Comparison of ENCODE assay signal across 8 cellular contexts in the genomic region with DNA sequence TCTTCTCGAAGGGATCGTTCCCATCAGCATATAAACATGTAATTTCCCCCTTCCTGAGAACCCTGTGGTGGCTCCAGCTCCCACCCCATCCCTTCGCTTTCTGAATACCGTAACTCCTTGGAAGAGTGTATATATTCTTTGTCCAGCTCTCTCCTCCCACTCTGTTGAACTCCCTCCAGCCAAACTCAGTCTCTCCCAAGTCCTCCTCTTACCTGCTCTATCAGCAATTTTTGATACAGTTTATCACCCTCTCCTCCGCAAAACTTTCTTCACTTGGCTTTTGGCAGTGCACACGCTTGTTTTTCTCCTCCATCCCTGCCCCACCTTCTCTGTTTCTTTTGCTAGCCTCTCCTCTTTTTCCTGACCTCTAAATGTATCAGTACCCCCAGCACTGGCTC.
DNase-seq lines count a peak whose midpoint lies in the region; ATAC-seq and TF ChIP-seq lines count a peak whose summit lies in the region.

No MANE protein-coding gene starts in this region.

- ATAC-seq in GM23338, result no peak
- ATAC-seq in activated B cell treated with CpG ODN at 0.5 μM for 24 hours (ENCODE audit: low read depth), result no peak
- ATAC-seq in left cardiac atrium, result peak; percentile 13 to 69
- ATAC-seq in gastrocnemius medialis, result peak in 1 of 2 donors; percentile 20

- no peaks in the 10 kb centered on the region for H3K79me2 ChIP-seq in GM23338 (replicated peaks; ENCODE audit: insufficient read depth)

- peaks cover 5% of the 10 kb centered on the region; the same call in 1 of the 2 replicates for H3K4me1 ChIP-seq in GM23338 (ENCODE audit: insufficient read depth)
- peaks cover 8 to 12% of the 10 kb centered on the region in 2 donors for H3K4me1 ChIP-seq in gastrocnemius medialis

- TF ChIP-seq POLR2A in gastrocnemius medialis (IDR thresholded peaks at IDR 0.05), result peak in 1 of 2 donors; percentile 3

- peak overlapping the region; percentile 91 for H3K4me3 Mint-ChIP-seq in GM23338
- H3K4me3 Mint-ChIP-seq in activated B cell treated with CpG ODN at 0.5 μM for 24 hours, result peak overlapping the region; percentile 95

- H3K4me3 ChIP-seq in GM23338 (peak overlapping the region; percentile 51), gastrocnemius medialis (peak overlapping the region; percentile 46 to 77 (median 67))

- TF ChIP-seq CTCF in GM23338 (conservative IDR thresholded peaks at IDR 0.05; ENCODE audit: low read depth in 2 of 2), result no peak
- no peak for TF ChIP-seq CTCF in activated B cell treated with CpG ODN at 0.5 μM for 24 hours (IDR thresholded peaks at IDR 0.05)
- TF ChIP-seq CTCF in gastrocnemius medialis (IDR thresholded peaks at IDR 0.05 in 4 of 5, conservative IDR thresholded peaks at IDR 0.05 in 1 of 5), result no peak

- peaks cover 7% of the 10 kb centered on the region for H3K27me3 Mint-ChIP-seq in GM23338 (ENCODE audit: insufficient read depth, low read depth, poor library complexity)
- H3K27me3 Mint-ChIP-seq in activated B cell treated with CpG ODN at 0.5 μM for 24 hours, result no peaks in the 10 kb centered on the region

- H3K36me3 Mint-ChIP-seq in GM23338 (ENCODE audit: low read depth) (no peaks in the 10 kb centered on the region), activated B cell treated with CpG ODN at 0.5 μM for 24 hours (ENCODE audit: low read depth) (peaks cover 2% of the 10 kb centered on the region)

- DNase-seq in GM23338 (ENCODE audit: low spot score) (no peak), activated B cell treated with CpG ODN at 0.5 μM for 24 hours (no peak), left cardiac atrium (no peak), gastrocnemius medialis (no peak), NOMO-1 treated with dmso at 0.1 percent for 144 hours (lab: John Stamatoyannopoulos, UW; ENCODE audit: unreplicated experiment) (no peak), activated gamma-delta T cell (lab: John Stamatoyannopoulos, UW) (no peak)
- DNase-seq in effector CD4-positive, alpha-beta T cell, result no peak
- DNase-seq in effector CD8-positive, alpha-beta T cell (lab: John Stamatoyannopoulos, UW), result no peak

- no peaks in the 10 kb centered on the region for H3K9me3 Mint-ChIP-seq in GM23338
- H3K9me3 Mint-ChIP-seq in activated B cell treated with CpG ODN at 0.5 μM for 24 hours, result no peaks in the 10 kb centered on the region

- no peaks in the 10 kb centered on the region for H3K9me3 ChIP-seq in gastrocnemius medialis

- H2AFZ ChIP-seq in GM23338, result peak overlapping the region; percentile 9

- H3F3A ChIP-seq in GM23338 (replicated peaks; ENCODE audit: low read depth), result no peaks in the 10 kb centered on the region

- H3K4me2 ChIP-seq in GM23338, result peak overlapping the region; percentile 81

- H3K27ac ChIP-seq in GM23338 (ENCODE audit: low read depth) (no peak overlapping the region), gastrocnemius medialis (peak overlapping the region; percentile 75 to 85 (median 81))

- POLR2A ChIA-PET in activated B cell treated with CpG ODN at 0.5 μM for 24 hours (lab: Charles Lee), result interaction anchor here (1.0 to 9.7 kb wide), 5 partner anchors 10 to 140 kb away, joined by 4 to 191 read pairs (median 10); no protein-coding TSS in a partner anchor

- in situ Hi-C loops in gastrocnemius medialis (cut with MboI; ENCODE audit: low sequenced_read_pairs in 4 of 4), result no loop called here

- no peaks in the 10 kb centered on the region for H3K9me2 ChIP-seq in GM23338 (ENCODE audit: insufficient read depth)

- no peaks in the 10 kb centered on the region for H4K20me1 ChIP-seq in GM23338 (replicated peaks; ENCODE audit: insufficient read depth)

- H3K27me3 ChIP-seq in GM23338 (ENCODE audit: insufficient read depth) (no peaks in the 10 kb centered on the region), gastrocnemius medialis (no peaks in the 10 kb centered on the region)

- peak overlapping the region; percentile 96 for H3K27ac Mint-ChIP-seq in GM23338
- H3K27ac Mint-ChIP-seq in activated B cell treated with CpG ODN at 0.5 μM for 24 hours, result peak overlapping the region; percentile 97

- H3K36me3 ChIP-seq in GM23338 (ENCODE audit: insufficient read depth) (no peaks in the 10 kb centered on the region), gastrocnemius medialis (no peaks in the 10 kb centered on the region)

- intact Hi-C loops in activated B cell treated with CpG ODN at 0.5 μM for 24 hours (cut with micrococcal nuclease) (loop anchor here (1.0 to 10.0 kb wide), 7 partner anchors 25 to 1002 kb away; a partner anchor contains a TSS), left cardiac atrium (cut with DNase I) (no loop called here), gastrocnemius medialis (cut with DNase I; ENCODE audit: low total_unique reads) (no loop called here)

- H3K4me1 Mint-ChIP-seq in GM23338, result peaks cover 15% of the 10 kb centered on the region
- peaks cover 54% of the 10 kb centered on the region for H3K4me1 Mint-ChIP-seq in activated B cell treated with CpG ODN at 0.5 μM for 24 hours

- CTCF ChIA-PET in activated B cell treated with CpG ODN at 0.5 μM for 24 hours (lab: Charles Lee), result interaction anchor here (1.0 kb wide), 2 partner anchors 24 to 26 kb away, joined by 3 to 4 read pairs; no protein-coding TSS in a partner anchor

TF ChIP-seq in GM23338, 12 proteins besides CTCF, POLR2A, EP300 and RAD21:
- TF ChIP-seq JUNB (IDR thresholded peaks at IDR 0.05; ENCODE audit: unreplicated experiment) (no peak), POLR2AphosphoS5 (IDR thresholded peaks at IDR 0.05; ENCODE audit: low read depth) (no peak), EZH2phosphoT487 (IDR thresholded peaks at IDR 0.05; ENCODE audit: unreplicated experiment) (no peak)
- TF ChIP-seq, protein P1, sequence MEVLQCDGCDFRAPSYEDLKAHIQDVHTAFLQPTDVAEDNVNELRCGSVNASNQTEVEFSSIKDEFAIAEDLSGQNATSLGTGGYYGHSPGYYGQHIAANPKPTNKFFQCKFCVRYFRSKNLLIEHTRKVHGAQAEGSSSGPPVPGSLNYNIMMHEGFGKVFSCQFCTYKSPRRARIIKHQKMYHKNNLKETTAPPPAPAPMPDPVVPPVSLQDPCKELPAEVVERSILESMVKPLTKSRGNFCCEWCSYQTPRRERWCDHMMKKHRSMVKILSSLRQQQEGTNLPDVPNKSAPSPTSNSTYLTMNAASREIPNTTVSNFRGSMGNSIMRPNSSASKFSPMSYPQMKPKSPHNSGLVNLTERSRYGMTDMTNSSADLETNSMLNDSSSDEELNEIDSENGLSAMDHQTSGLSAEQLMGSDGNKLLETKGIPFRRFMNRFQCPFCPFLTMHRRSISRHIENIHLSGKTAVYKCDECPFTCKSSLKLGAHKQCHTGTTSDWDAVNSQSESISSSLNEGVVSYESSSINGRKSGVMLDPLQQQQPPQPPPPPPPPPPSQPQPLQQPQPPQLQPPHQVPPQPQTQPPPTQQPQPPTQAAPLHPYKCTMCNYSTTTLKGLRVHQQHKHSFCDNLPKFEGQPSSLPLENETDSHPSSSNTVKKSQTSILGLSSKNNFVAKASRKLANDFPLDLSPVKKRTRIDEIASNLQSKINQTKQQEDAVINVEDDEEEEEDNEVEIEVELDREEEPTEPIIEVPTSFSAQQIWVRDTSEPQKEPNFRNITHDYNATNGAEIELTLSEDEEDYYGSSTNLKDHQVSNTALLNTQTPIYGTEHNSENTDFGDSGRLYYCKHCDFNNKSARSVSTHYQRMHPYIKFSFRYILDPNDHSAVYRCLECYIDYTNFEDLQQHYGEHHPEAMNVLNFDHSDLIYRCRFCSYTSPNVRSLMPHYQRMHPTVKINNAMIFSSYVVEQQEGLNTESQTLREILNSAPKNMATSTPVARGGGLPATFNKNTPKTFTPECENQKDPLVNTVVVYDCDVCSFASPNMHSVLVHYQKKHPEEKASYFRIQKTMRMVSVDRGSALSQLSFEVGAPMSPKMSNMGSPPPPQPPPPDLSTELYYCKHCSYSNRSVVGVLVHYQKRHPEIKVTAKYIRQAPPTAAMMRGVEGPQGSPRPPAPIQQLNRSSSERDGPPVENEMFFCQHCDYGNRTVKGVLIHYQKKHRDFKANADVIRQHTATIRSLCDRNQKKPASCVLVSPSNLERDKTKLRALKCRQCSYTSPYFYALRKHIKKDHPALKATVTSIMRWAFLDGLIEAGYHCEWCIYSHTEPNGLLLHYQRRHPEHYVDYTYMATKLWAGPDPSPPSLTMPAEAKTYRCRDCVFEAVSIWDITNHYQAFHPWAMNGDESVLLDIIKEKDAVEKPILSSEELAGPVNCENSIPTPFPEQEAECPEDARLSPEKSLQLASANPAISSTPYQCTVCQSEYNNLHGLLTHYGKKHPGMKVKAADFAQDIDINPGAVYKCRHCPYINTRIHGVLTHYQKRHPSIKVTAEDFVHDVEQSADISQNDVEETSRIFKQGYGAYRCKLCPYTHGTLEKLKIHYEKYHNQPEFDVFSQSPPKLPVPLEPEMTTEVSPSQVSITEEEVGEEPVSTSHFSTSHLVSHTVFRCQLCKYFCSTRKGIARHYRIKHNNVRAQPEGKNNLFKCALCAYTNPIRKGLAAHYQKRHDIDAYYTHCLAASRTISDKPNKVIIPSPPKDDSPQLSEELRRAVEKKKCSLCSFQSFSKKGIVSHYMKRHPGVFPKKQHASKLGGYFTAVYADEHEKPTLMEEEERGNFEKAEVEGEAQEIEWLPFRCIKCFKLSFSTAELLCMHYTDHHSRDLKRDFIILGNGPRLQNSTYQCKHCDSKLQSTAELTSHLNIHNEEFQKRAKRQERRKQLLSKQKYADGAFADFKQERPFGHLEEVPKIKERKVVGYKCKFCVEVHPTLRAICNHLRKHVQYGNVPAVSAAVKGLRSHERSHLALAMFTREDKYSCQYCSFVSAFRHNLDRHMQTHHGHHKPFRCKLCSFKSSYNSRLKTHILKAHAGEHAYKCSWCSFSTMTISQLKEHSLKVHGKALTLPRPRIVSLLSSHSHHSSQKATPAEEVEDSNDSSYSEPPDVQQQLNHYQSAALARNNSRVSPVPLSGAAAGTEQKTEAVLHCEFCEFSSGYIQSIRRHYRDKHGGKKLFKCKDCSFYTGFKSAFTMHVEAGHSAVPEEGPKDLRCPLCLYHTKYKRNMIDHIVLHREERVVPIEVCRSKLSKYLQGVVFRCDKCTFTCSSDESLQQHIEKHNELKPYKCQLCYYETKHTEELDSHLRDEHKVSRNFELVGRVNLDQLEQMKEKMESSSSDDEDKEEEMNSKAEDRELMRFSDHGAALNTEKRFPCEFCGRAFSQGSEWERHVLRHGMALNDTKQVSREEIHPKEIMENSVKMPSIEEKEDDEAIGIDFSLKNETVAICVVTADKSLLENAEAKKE (CRISPR knock-in tag; IDR thresholded peaks at IDR 0.05), result no peak

Comparison
In these comparisons a context has a peak if more than half of its experiments do, and no peak if none do; other contexts are left out.
1. ATAC-seq: peak in left cardiac atrium (2 of 2); none in GM23338 (single experiment) and activated B cell treated with CpG ODN at 0.5 μM for 24 hours (single experiment).